ENCODE assay signal across 11 cellular contexts in the genomic region with DNA sequence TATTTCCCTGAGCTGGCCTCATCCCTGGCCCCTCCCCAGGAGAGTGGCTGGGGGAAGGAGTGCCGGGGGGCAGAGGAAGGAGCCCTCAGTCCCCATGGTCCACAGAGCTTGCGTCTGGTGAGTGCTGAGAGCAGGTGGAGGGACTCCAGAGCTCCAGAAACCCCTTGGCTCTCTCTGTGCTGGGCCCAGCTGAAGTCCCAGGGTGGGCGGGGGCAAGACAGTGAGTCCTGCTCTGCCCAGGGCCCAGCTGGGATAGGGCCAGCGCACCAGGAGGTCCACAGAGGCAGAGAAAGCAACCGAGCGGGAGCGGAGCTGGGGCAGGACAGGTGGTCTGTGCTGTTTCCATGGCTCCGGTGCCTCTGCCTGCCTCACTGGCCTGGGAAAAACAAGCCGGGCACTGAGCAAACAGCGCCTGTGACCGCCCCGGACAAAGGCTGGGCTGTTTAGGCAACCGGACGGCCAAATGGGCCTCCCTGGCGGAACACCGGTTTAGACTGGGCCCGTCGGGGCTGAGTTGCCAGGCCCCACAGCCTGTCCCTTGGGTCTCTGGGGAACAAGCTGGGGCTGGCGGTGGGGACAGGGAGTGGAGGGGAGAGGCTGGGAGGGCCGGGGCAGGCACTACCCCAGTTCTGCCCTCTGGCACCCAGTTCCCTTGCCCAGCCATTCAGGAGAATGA. TPM values are rescaled to one million over a fixed set of nuclear protein-coding genes. Genes with fewer than 3 reads are reported as not detected.
A peak's percentile ranks its signal among the peaks of the same experiment; 100 is the strongest.
DNase-seq lines count a peak whose midpoint lies in the region; ATAC-seq and TF ChIP-seq lines count a peak whose summit lies in the region.
"Had no signal": no experiment of that assay in that cellular context is flagged by ENCODE, and none has a peak within 500 bp of the region (broad histone marks: within the 10 kb centered on the region; RNA-seq: fewer than 3 reads in every experiment).

No MANE protein-coding gene starts in this region.

- peaks cover 0 to 13% (median 0%) of the 10 kb centered on the region in 3 donors for H3K9me3 Mint-ChIP-seq in T-cell

- H3K27me3 ChIP-seq in adipocyte (replicated peaks; ENCODE audit: control insufficient read depth, insufficient read depth, low read length) = no peaks in the 10 kb centered on the region
- no peaks in the 10 kb centered on the region for H3K27me3 ChIP-seq in suprapubic skin

- ATAC-seq in Right ventricle myocardium inferior = no peak
- no peak for ATAC-seq in T-cell (replicated peaks in 1 of 4)
- no peak for ATAC-seq in GM21390 (IDR thresholded peaks at IDR 0.05; ENCODE audit: unreplicated experiment)
- ATAC-seq in GM21786 (IDR thresholded peaks at IDR 0.05; ENCODE audit: unreplicated experiment) = no peak

- H3K36me3 ChIP-seq in adipocyte (ENCODE audit: control insufficient read depth, insufficient read depth, low read length, severe bottlenecking) (no peaks in the 10 kb centered on the region), suprapubic skin (no peaks in the 10 kb centered on the region)
- H3K36me3 ChIP-seq: thoracic aorta had no signal

- H3K27ac Mint-ChIP-seq in T-cell = no peak overlapping the region

- TF ChIP-seq POLR2A in suprapubic skin (IDR thresholded peaks at IDR 0.05) = no peak

- intact Hi-C loops in Right ventricle myocardium inferior (cut with DNase I) = loop anchor here (5.0 kb wide), 1 partner anchor 61 kb away; no protein-coding TSS in a partner anchor

- H3K36me3 Mint-ChIP-seq in T-cell = no peaks in the 10 kb centered on the region

- CTCF ChIA-PET in T-cell (lab: Charles Lee) = no interaction called here

- H3K27ac ChIP-seq in suprapubic skin = peak overlapping the region; percentile 57

- H3K9me3 ChIP-seq in adipocyte (ENCODE audit: control insufficient read depth, low read length) (peaks cover 5% of the 10 kb centered on the region), suprapubic skin (peaks cover 10% of the 10 kb centered on the region)
- H3K9me3 ChIP-seq: thoracic aorta had no signal

- no peak overlapping the region for H3K4me3 ChIP-seq in adipocyte (ENCODE audit: low read length)
- H3K4me3 ChIP-seq in suprapubic skin = no peak overlapping the region
- H3K4me3 ChIP-seq: thoracic aorta had no signal

- peaks cover 64% of the 10 kb centered on the region for H3K4me1 ChIP-seq in adipocyte (ENCODE audit: control insufficient read depth, insufficient read depth, low read length)
- H3K4me1 ChIP-seq in suprapubic skin = peaks cover 81% of the 10 kb centered on the region

- TF ChIP-seq EP300 in suprapubic skin (IDR thresholded peaks at IDR 0.05) = no peak

- DNase-seq in adipocyte (ENCODE audit: low read depth) (no peak), Right ventricle myocardium inferior (ENCODE audit: missing footprints) (peak; percentile 39), myocyte (ENCODE audit: low read depth) (peak; percentile 31), suprapubic skin (ENCODE audit: low spot score in 2 of 2) (peak; percentile 67 to 78), T-cell (no peak), GM19238 (ENCODE audit: insufficient read length, low spot score) (no peak)
- DNase-seq: NCI-H187 treated with DMSO at 0.1 percent for 48 hours; stimulated activated CD4-positive, alpha-beta T cell treated with anti-CD3 and anti-CD28 coated beads, Interleukin-2, amount 100 ng/mL, for 48 hours had no signal

- POLR2A ChIA-PET in T-cell (lab: Charles Lee) = no interaction called here

- 90% methylated on average over 17 of the region's 20 CpGs for WGBS in suprapubic skin

- peaks cover 0 to 3% of the 10 kb centered on the region in 2 donors for H3K27me3 Mint-ChIP-seq in T-cell

- TF ChIP-seq CTCF in suprapubic skin (IDR thresholded peaks at IDR 0.05) = no peak

- no peak overlapping the region for H3K4me3 Mint-ChIP-seq in T-cell

- H3K4me1 Mint-ChIP-seq in T-cell = peaks cover 4 to 12% (median 8%) of the 10 kb centered on the region in 3 donors

- H3K9ac ChIP-seq in adipocyte (ENCODE audit: low read length) = peak overlapping the region; percentile 96

RNA-seq across cellular contexts. Expression of a gene that starts 34.1 kb away (rescaled TPM):
- not detected for total RNA-seq in Right ventricle myocardium inferior
- total RNA-seq in myocyte = not detected in 2 replicates
- polyA plus RNA-seq in myocyte (2012) = not detected
- 10 to 100 TPM; 18.7 to 54.4 (median 44.1) TPM for total RNA-seq in suprapubic skin
- under 1 TPM in 1 of 5 donors, not detected in 4; 0.15 TPM for total RNA-seq in T-cell
- total RNA-seq: thoracic aorta had no signal

Comparison
In these comparisons a context has a peak if more than half of its experiments do, and no peak if none do; other contexts are left out.
1. DNase-seq: peak in Right ventricle myocardium inferior (single experiment), myocyte (single experiment) and suprapubic skin (2 of 2); none in adipocyte (single experiment), T-cell (0 of 34) and GM19238 (single experiment).
2. RNA of a gene that starts 34.1 kb away (total RNA-seq): 18.7 to 54.4 TPM in suprapubic skin; 0.15 TPM in T-cell, not detected in Right ventricle myocardium inferior (single experiment) and not detected in myocyte; every median in the first group is over 10 times any median in the second.